In the genomic region with DNA sequence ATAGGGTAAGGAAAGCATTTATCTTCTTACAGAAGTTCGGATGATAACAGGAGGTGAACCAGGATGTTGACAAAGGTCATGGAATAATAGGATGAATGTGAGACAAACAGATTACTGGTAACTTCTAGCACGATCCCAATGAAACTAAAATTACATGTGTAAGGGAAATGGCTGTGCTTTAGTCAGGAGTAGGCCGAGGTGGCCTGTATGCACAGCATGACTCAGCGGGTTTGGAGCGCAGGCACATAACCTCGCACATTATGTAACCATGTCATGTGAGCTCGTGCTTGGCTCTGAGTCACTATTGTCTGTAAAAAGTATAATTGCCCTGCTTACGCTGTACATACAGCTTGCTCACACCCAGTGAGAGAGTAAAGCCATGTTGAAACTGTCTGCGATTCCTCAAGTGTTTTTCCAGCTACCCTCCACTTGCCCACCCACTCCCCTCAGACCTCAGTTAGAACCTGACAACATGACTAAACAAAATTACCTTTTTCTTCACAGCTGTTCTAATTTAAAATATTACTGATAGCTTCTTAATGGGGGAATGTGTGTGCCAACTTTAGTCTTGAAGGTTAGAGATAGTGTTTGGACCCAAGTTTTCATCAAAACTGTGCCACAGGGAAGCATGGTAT, we compare ENCODE assay signal across 8 cellular contexts. TPM values are rescaled to one million over a fixed set of nuclear protein-coding genes. Genes with fewer than 3 reads are reported as not detected.
DNase-seq lines count a peak whose midpoint lies in the region; ATAC-seq, FAIRE-seq and TF ChIP-seq lines count a peak whose summit lies in the region.

No MANE protein-coding gene starts in this region.

- no peak overlapping the region for H3K4me2 ChIP-seq in mesenchymal stem cell (ENCODE audit: low read length, poor library complexity, severe bottlenecking)

- no peak overlapping the region for H2AFZ ChIP-seq in mesenchymal stem cell (ENCODE audit: low read depth, low read length)

- H3K36me3 ChIP-seq in mesenchymal stem cell (ENCODE audit: control insufficient read depth in 1 of 2, insufficient read depth in 2 of 2, low read depth in 1 of 2, low read length in 2 of 2), result peaks cover 0 to 28% of the 10 kb centered on the region in 2 experiments

- FAIRE-seq in HTR-8/SVneo (lab: Jason Lieb, UNC), result peak; percentile 94

- no peak for TF ChIP-seq CTCF in CD14-positive monocyte (IDR thresholded peaks at IDR 0.05)
- TF ChIP-seq CTCF in astrocyte of the spinal cord (IDR thresholded peaks at IDR 0.05; ENCODE audit: low read depth, low read length), result no peak

- H4K8ac ChIP-seq in mesenchymal stem cell (ENCODE audit: low read length), result no peak overlapping the region

- peak overlapping the region; percentile 88 to 96 (median 94) for H3K27ac Mint-ChIP-seq in CD14-positive monocyte

- no peak overlapping the region for H2BK120ac ChIP-seq in mesenchymal stem cell (ENCODE audit: low read depth, low read length)

- H3K36me3 Mint-ChIP-seq in CD14-positive monocyte, result peaks cover 55 to 72% of the 10 kb centered on the region in 2 donors

- intact Hi-C loops in CD14-positive monocyte (cut with micrococcal nuclease), result loop anchor here in 1 of 2 donors (10.0 kb wide), 1 partner anchor 803 kb away; the partner anchor contains the start of genes DOP1A and UBE3D

- H2BK12ac ChIP-seq in mesenchymal stem cell (ENCODE audit: low read length in 2 of 2), result no peak overlapping the region

- H3K27ac ChIP-seq in mesenchymal stem cell (ENCODE audit: low read length, poor library complexity, severe bottlenecking), result peak overlapping the region; percentile 62

- H2BK15ac ChIP-seq in mesenchymal stem cell (ENCODE audit: low read depth, poor library complexity, severe bottlenecking), result no peak overlapping the region

- H3K27me3 ChIP-seq in mesenchymal stem cell (ENCODE audit: control insufficient read depth in 1 of 2, insufficient read depth in 1 of 2, low read length in 2 of 2), result no peaks in the 10 kb centered on the region

- H3K4me1 ChIP-seq in mesenchymal stem cell (ENCODE audit: control insufficient read depth, insufficient read depth, low read depth, low read length), result peaks cover 1% of the 10 kb centered on the region

- H3K18ac ChIP-seq in mesenchymal stem cell (ENCODE audit: low read depth in 1 of 2, low read length in 2 of 2), result no peak overlapping the region

- H2AK5ac ChIP-seq in mesenchymal stem cell (ENCODE audit: low read length, severe bottlenecking), result no peak overlapping the region

- H3K4me3 ChIP-seq in astrocyte of the spinal cord (ENCODE audit: low read depth, low read length) (no peak overlapping the region), mesenchymal stem cell (ENCODE audit: insufficient read depth in 1 of 2, low read depth in 1 of 2, low read length in 2 of 2) (no peak overlapping the region)

- H3K4ac ChIP-seq in mesenchymal stem cell (ENCODE audit: low read depth in 1 of 2, low read length in 2 of 2), result no peak overlapping the region

- H3K9me3 ChIP-seq in mesenchymal stem cell (ENCODE audit: control insufficient read depth, low read length), result no peaks in the 10 kb centered on the region

- no peak overlapping the region for H4K91ac ChIP-seq in mesenchymal stem cell (ENCODE audit: low read length)

- DNase-seq in CD14-positive monocyte (ENCODE audit: low spot score) (peak; percentile 95), HTR-8/SVneo (ENCODE audit: insufficient read length, low spot score) (no peak), astrocyte of the spinal cord (ENCODE audit: low read depth, low spot score) (peak; percentile 89), mesenchymal stem cell (peak; percentile 89), DMS79 (lab: John Stamatoyannopoulos, UW) (no peak), 8988T (no peak), inferior parietal cortex (ENCODE audit: extremely low spot score) (no peak)

- no peak for ATAC-seq in HG03135 (IDR thresholded peaks at IDR 0.05; ENCODE audit: unreplicated experiment)

- no peak overlapping the region for H3K4me3 Mint-ChIP-seq in CD14-positive monocyte

- in situ Hi-C loops in astrocyte of the spinal cord (cut with HindIII; ENCODE audit: low sequenced_read_pairs), result no loop called here

- WGBS in mesenchymal stem cell, result 88% methylated on average over 9 of the region's 9 CpGs

- H3K79me1 ChIP-seq in mesenchymal stem cell (replicated peaks; ENCODE audit: low read length, poor library complexity, severe bottlenecking), result peaks cover 20% of the 10 kb centered on the region

- H3K27me3 Mint-ChIP-seq in CD14-positive monocyte (ENCODE audit: low read depth in 3 of 3), result no peaks in the 10 kb centered on the region

- no peak overlapping the region for H2BK5ac ChIP-seq in mesenchymal stem cell (ENCODE audit: low read depth, low read length, poor library complexity, severe bottlenecking)

- H3K14ac ChIP-seq in mesenchymal stem cell (ENCODE audit: low read length in 2 of 2), result no peak overlapping the region

- peaks cover 19% of the 10 kb centered on the region for H3K4me1 Mint-ChIP-seq in CD14-positive monocyte

- no peaks in the 10 kb centered on the region for H3K9me3 Mint-ChIP-seq in CD14-positive monocyte

- peak overlapping the region; percentile 12 for H3K9ac ChIP-seq in mesenchymal stem cell (ENCODE audit: low read length)

- no peak overlapping the region for H3K23ac ChIP-seq in mesenchymal stem cell (ENCODE audit: low read length in 2 of 2)

RNA-seq across cellular contexts. Expression of gene CYB5R4, which starts 8.2 kb away (rescaled TPM):
- 100 to 1,000 TPM; 116 to 120 TPM for polyA plus RNA-seq in CD14-positive monocyte
- 9.5 TPM for polyA plus RNA-seq in mesenchymal stem cell (2013, experiment 1 of 2)
- polyA plus RNA-seq in mesenchymal stem cell (2013, experiment 2 of 2), result 8.4 TPM

RNA-seq across cellular contexts. Expression of gene RIPPLY2, which starts 14.5 kb away (rescaled TPM):
- polyA plus RNA-seq in CD14-positive monocyte, result not detected
- not detected for polyA plus RNA-seq in mesenchymal stem cell (2013, experiment 1 of 2)
- polyA plus RNA-seq in mesenchymal stem cell (2013, experiment 2 of 2), result not detected

Comparison
In these comparisons a context has a peak if more than half of its experiments do, and no peak if none do; other contexts are left out.
1. DNase-seq: peak in CD14-positive monocyte (single experiment), astrocyte of the spinal cord (single experiment) and mesenchymal stem cell (single experiment); none in HTR-8/SVneo (single experiment), DMS79 (single experiment), 8988T (single experiment) and inferior parietal cortex (single experiment).